ENCODE assay signal across 1 cellular context in genomic region chr5:39178171-39178570, GRCh38.
TF ChIP-seq lines count a peak whose summit lies in the region.

No MANE protein-coding gene starts in this region.

TF ChIP-seq in HEK293, 187 proteins besides CTCF, POLR2A, EP300 and RAD21 (continued from another document):
- TF ChIP-seq ZNF18 (tag by site-specific recombination; IDR thresholded peaks at IDR 0.05), result peak; percentile 38; the same call in 1 of the 2 replicates
- no peak for TF ChIP-seq REPIN1 (tag by site-specific recombination; IDR thresholded peaks at IDR 0.05; ENCODE audit: low read depth)
- no peak for TF ChIP-seq ZBTB20 (tag by site-specific recombination; IDR thresholded peaks at IDR 0.05)
- TF ChIP-seq ZNF449 (tag by site-specific recombination; IDR thresholded peaks at IDR 0.05), result no peak
- no peak for TF ChIP-seq ZNF658 (tag by site-specific recombination; IDR thresholded peaks at IDR 0.05)
- TF ChIP-seq ZNF692 (tag by site-specific recombination; IDR thresholded peaks at IDR 0.05), result no peak
